1 cellular context compared by ENCODE assay signal in the genomic region with DNA sequence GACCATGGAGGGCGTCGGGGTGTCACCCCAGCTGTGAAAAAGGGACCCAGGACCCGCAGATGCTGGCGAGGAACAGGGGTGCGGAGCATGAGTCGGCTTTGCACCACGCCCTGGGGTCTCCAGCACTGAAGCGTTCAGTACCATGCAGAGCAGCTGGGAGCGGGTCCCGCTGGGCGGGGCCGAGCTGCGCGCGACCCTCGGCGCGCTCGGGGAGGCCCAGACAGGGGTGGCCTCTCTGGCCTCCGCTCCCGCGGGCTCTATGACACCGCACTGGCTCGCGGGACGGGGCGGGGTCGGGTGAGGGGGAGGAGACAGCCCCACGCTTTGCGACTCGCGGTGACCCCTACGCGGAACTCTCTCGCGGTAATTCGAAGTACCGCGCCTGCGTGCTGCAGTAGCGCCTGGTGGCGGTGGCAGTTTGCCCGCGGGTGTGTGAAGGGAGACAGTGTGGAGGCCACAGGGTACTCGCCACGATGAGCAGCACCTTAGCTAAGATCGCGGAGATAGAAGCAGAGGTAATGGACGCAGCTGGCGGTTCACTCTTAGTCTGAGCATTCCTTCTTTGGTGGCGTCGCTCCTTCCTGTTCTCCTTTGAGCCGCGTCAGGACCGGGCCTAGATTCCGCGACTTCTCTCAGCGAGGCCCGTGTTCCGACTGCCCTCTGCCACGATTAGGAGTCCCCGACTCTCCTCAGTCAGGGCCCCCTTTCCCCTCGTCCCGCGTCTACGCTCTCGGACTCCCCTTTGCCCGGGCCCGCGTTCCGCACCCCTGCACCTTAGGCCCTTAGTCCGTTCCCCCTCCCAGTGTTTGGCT.
TF ChIP-seq lines count a peak whose summit lies in the region.

A gene with protein sequence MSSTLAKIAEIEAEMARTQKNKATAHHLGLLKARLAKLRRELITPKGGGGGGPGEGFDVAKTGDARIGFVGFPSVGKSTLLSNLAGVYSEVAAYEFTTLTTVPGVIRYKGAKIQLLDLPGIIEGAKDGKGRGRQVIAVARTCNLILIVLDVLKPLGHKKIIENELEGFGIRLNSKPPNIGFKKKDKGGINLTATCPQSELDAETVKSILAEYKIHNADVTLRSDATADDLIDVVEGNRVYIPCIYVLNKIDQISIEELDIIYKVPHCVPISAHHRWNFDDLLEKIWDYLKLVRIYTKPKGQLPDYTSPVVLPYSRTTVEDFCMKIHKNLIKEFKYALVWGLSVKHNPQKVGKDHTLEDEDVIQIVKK (plus strand): TSS at position 394 of the 812 bp plus-strand sequence. CDS start 80 bp downstream, at position 474.

TF ChIP-seq in GM12878, 131 proteins besides CTCF, POLR2A, EP300 and RAD21 (continued from another document and continues in another):
- TF ChIP-seq, protein P1, sequence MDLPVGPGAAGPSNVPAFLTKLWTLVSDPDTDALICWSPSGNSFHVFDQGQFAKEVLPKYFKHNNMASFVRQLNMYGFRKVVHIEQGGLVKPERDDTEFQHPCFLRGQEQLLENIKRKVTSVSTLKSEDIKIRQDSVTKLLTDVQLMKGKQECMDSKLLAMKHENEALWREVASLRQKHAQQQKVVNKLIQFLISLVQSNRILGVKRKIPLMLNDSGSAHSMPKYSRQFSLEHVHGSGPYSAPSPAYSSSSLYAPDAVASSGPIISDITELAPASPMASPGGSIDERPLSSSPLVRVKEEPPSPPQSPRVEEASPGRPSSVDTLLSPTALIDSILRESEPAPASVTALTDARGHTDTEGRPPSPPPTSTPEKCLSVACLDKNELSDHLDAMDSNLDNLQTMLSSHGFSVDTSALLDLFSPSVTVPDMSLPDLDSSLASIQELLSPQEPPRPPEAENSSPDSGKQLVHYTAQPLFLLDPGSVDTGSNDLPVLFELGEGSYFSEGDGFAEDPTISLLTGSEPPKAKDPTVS (IDR thresholded peaks at IDR 0.05; ENCODE audit: low read depth, low read length), result no peak
- TF ChIP-seq HCFC1 (IDR thresholded peaks at IDR 0.05; ENCODE audit: low read length) (peak; percentile 45), CBX5 (IDR thresholded peaks at IDR 0.05; ENCODE audit: low read depth) (no peak), ZBED1 (IDR thresholded peaks at IDR 0.05; ENCODE audit: borderline replicate concordance) (no peak), ZNF687 (IDR thresholded peaks at IDR 0.05) (peak; percentile 84), POLR2AphosphoS2 (IDR thresholded peaks at IDR 0.05; ENCODE audit: low read depth, low read length) (peak; percentile 94), SRF (IDR thresholded peaks at IDR 0.05; ENCODE audit: low read depth in 2 of 2, low read length in 2 of 2) (0 out of 4 replicates have a peak, but pooled peaks of 1 of the 2 experiments have one; percentile 17), NRF1 (conservative IDR thresholded peaks at IDR 0.05; ENCODE audit: low read depth, low read length) (peak; percentile 47), FOXM1 (IDR thresholded peaks at IDR 0.05; ENCODE audit: low read depth, low read length) (no peak), CEBPB (IDR thresholded peaks at IDR 0.05; ENCODE audit: borderline replicate concordance in 1 of 2, low read depth in 2 of 2, low read length in 2 of 2) (no peak), TAF1 (IDR thresholded peaks at IDR 0.05; ENCODE audit: borderline replicate concordance, low read depth, low read length) (peak; percentile 88; the same call in 1 of the 2 replicates), SMAD1 (IDR thresholded peaks at IDR 0.05; ENCODE audit: low read depth, partially characterized antibody) (peak; percentile 71), ZBTB4 (CRISPR knock-in tag; IDR thresholded peaks at IDR 0.05) (no peak), JUNB (IDR thresholded peaks at IDR 0.05) (no peak), KLF5 (IDR thresholded peaks at IDR 0.05; ENCODE audit: partially characterized antibody) (no peak), JUND (IDR thresholded peaks at IDR 0.05; ENCODE audit: low read depth, low read length) (no peak), BACH1 (IDR thresholded peaks at IDR 0.05; ENCODE audit: borderline replicate concordance) (peak; percentile 59; the same call in 1 of the 2 replicates), TCF12 (IDR thresholded peaks at IDR 0.05; ENCODE audit: low read depth, low read length) (peak; percentile 29; the same call in 1 of the 2 replicates), LARP7 (IDR thresholded peaks at IDR 0.05) (peak; percentile 17; the same call in 1 of the 2 replicates), HDAC6 (IDR thresholded peaks at IDR 0.05; ENCODE audit: unreplicated experiment) (no peak), CBX3 (IDR thresholded peaks at IDR 0.05; ENCODE audit: borderline replicate concordance, low read depth) (no peak), ZNF217 (IDR thresholded peaks at IDR 0.05) (no peak)
- TF ChIP-seq, protein P2, sequence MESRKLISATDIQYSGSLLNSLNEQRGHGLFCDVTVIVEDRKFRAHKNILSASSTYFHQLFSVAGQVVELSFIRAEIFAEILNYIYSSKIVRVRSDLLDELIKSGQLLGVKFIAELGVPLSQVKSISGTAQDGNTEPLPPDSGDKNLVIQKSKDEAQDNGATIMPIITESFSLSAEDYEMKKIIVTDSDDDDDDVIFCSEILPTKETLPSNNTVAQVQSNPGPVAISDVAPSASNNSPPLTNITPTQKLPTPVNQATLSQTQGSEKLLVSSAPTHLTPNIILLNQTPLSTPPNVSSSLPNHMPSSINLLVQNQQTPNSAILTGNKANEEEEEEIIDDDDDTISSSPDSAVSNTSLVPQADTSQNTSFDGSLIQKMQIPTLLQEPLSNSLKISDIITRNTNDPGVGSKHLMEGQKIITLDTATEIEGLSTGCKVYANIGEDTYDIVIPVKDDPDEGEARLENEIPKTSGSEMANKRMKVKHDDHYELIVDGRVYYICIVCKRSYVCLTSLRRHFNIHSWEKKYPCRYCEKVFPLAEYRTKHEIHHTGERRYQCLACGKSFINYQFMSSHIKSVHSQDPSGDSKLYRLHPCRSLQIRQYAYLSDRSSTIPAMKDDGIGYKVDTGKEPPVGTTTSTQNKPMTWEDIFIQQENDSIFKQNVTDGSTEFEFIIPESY (IDR thresholded peaks at IDR 0.05), result no peak
- TF ChIP-seq, protein P3, sequence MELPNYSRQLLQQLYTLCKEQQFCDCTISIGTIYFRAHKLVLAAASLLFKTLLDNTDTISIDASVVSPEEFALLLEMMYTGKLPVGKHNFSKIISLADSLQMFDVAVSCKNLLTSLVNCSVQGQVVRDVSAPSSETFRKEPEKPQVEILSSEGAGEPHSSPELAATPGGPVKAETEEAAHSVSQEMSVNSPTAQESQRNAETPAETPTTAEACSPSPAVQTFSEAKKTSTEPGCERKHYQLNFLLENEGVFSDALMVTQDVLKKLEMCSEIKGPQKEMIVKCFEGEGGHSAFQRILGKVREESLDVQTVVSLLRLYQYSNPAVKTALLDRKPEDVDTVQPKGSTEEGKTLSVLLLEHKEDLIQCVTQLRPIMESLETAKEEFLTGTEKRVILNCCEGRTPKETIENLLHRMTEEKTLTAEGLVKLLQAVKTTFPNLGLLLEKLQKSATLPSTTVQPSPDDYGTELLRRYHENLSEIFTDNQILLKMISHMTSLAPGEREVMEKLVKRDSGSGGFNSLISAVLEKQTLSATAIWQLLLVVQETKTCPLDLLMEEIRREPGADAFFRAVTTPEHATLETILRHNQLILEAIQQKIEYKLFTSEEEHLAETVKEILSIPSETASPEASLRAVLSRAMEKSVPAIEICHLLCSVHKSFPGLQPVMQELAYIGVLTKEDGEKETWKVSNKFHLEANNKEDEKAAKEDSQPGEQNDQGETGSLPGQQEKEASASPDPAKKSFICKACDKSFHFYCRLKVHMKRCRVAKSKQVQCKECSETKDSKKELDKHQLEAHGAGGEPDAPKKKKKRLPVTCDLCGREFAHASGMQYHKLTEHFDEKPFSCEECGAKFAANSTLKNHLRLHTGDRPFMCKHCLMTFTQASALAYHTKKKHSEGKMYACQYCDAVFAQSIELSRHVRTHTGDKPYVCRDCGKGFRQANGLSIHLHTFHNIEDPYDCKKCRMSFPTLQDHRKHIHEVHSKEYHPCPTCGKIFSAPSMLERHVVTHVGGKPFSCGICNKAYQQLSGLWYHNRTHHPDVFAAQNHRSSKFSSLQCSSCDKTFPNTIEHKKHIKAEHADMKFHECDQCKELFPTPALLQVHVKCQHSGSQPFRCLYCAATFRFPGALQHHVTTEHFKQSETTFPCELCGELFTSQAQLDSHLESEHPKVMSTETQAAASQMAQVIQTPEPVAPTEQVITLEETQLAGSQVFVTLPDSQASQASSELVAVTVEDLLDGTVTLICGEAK (IDR thresholded peaks at IDR 0.05; ENCODE audit: borderline replicate concordance), result no peak
- TF ChIP-seq, protein P4, sequence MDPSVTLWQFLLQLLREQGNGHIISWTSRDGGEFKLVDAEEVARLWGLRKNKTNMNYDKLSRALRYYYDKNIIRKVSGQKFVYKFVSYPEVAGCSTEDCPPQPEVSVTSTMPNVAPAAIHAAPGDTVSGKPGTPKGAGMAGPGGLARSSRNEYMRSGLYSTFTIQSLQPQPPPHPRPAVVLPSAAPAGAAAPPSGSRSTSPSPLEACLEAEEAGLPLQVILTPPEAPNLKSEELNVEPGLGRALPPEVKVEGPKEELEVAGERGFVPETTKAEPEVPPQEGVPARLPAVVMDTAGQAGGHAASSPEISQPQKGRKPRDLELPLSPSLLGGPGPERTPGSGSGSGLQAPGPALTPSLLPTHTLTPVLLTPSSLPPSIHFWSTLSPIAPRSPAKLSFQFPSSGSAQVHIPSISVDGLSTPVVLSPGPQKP (IDR thresholded peaks at IDR 0.05; ENCODE audit: low read depth, low read length), result no peak
- TF ChIP-seq, protein P5, sequence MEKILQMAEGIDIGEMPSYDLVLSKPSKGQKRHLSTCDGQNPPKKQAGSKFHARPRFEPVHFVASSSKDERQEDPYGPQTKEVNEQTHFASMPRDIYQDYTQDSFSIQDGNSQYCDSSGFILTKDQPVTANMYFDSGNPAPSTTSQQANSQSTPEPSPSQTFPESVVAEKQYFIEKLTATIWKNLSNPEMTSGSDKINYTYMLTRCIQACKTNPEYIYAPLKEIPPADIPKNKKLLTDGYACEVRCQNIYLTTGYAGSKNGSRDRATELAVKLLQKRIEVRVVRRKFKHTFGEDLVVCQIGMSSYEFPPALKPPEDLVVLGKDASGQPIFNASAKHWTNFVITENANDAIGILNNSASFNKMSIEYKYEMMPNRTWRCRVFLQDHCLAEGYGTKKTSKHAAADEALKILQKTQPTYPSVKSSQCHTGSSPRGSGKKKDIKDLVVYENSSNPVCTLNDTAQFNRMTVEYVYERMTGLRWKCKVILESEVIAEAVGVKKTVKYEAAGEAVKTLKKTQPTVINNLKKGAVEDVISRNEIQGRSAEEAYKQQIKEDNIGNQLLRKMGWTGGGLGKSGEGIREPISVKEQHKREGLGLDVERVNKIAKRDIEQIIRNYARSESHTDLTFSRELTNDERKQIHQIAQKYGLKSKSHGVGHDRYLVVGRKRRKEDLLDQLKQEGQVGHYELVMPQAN (conservative IDR thresholded peaks at IDR 0.05), result peak; percentile 38
